In genomic region chr19:50494186-50495019, GRCh38 we compare ENCODE assay signal across 22 cellular contexts. TPM values are rescaled to one million over a fixed set of nuclear protein-coding genes. Genes with fewer than 3 reads are reported as not detected.
DNase-seq lines count a peak whose midpoint lies in the region; ATAC-seq, FAIRE-seq and TF ChIP-seq lines count a peak whose summit lies in the region.
"Had no signal": no experiment of that assay in that cellular context is flagged by ENCODE, and none has a peak within 500 bp of the region (broad histone marks: within the 10 kb centered on the region; RNA-seq: fewer than 3 reads in every experiment).

No MANE protein-coding gene starts in this region.

- H3K9ac ChIP-seq in IMR-90 (ENCODE audit: low read depth, low read length) = no peak overlapping the region
- no peak overlapping the region for H3K9ac ChIP-seq in kidney (ENCODE audit: low read length in 2 of 2)
- no peak overlapping the region for H3K9ac ChIP-seq in skeletal muscle tissue (ENCODE audit: low read depth in 1 of 3, low read length in 3 of 3)
- H3K9ac ChIP-seq: KMS-11 had no signal

- H4K8ac ChIP-seq in IMR-90 (ENCODE audit: low read depth in 2 of 2, low read length in 2 of 2) = no peak overlapping the region

- intact Hi-C loops in CD4-positive, alpha-beta T cell (cut with DNase I, micrococcal nuclease) = no loop called here
- intact Hi-C loops in IMR-90 (cut with micrococcal nuclease) = no loop called here
- intact Hi-C loops in kidney (cut with DNase I) = no loop called here

- H3K36me3 ChIP-seq in IMR-90 (ENCODE audit: control insufficient read depth, insufficient read depth, low read length) (peaks cover 2% of the 10 kb centered on the region; the same call in 1 of the 2 replicates), kidney (ENCODE audit: control insufficient read depth in 1 of 2, insufficient read depth in 2 of 2, low read length in 2 of 2) (no peaks in the 10 kb centered on the region), skeletal muscle tissue (ENCODE audit: control insufficient read depth in 3 of 3, insufficient read depth in 3 of 3, low read length in 3 of 3) (peaks cover 0 to 4% (median 2%) of the 10 kb centered on the region in 3 donors)
- H3K36me3 ChIP-seq: BE2C, Peyer's patch had no signal

- in situ Hi-C loops in IMR-90 (cut with MboI; ENCODE audit: low sequenced_read_pairs) = no loop called here

- no peak for TF ChIP-seq POLR2A in IMR-90 (IDR thresholded peaks at IDR 0.05; ENCODE audit: low read depth, low read length)

- no peak for TF ChIP-seq CTCF in CD4-positive, alpha-beta T cell (IDR thresholded peaks at IDR 0.05)
- no peak for TF ChIP-seq CTCF in IMR-90 (conservative IDR thresholded peaks at IDR 0.05; ENCODE audit: low read depth, low read length)
- TF ChIP-seq CTCF in kidney (IDR thresholded peaks at IDR 0.05; ENCODE audit: borderline replicate concordance, extremely low read depth, insufficient read depth) = no peak
- no peak for TF ChIP-seq CTCF in HFFc6 (IDR thresholded peaks at IDR 0.05)

- H4K20me1 ChIP-seq in IMR-90 (ENCODE audit: insufficient read depth, low read length) = no peaks in the 10 kb centered on the region

- H2BK120ac ChIP-seq in IMR-90 (ENCODE audit: low read depth, low read length) = no peak overlapping the region

- H3K4me1 Mint-ChIP-seq in CD4-positive, alpha-beta T cell (ENCODE audit: low read depth) = peaks cover 29% of the 10 kb centered on the region
- H3K4me1 Mint-ChIP-seq in HFFc6 (ENCODE audit: low read depth) = peaks cover 9% of the 10 kb centered on the region

- no peak overlapping the region for H3K27ac ChIP-seq in CD4-positive, alpha-beta T cell (ENCODE audit: low read depth, low read length)
- H3K27ac ChIP-seq in IMR-90 (ENCODE audit: insufficient read depth, low read length) = no peak overlapping the region
- no peak overlapping the region for H3K27ac ChIP-seq in kidney (ENCODE audit: low read depth in 2 of 2, low read length in 2 of 2)
- peak overlapping the region; percentile 6 for H3K27ac ChIP-seq in skeletal muscle tissue (ENCODE audit: low read depth, low read length)
- H3K27ac ChIP-seq: KMS-11, Peyer's patch had no signal

- peak overlapping the region; percentile 55 for H2AK9ac ChIP-seq in IMR-90 (replicated peaks; ENCODE audit: low read depth, low read length, poor library complexity)

- no peak overlapping the region for H2BK15ac ChIP-seq in IMR-90 (ENCODE audit: low read depth, low read length)

- no peaks in the 10 kb centered on the region for H3K9me1 ChIP-seq in IMR-90 (ENCODE audit: insufficient read depth, low read length)

- CTCF ChIA-PET in CD4-positive, alpha-beta T cell (lab: Charles Lee) = no interaction called here
- CTCF ChIA-PET in IMR-90 (lab: Yijun Ruan, JAX) = no interaction called here

- no peaks in the 10 kb centered on the region for H3K27me3 ChIP-seq in CD4-positive, alpha-beta T cell (ENCODE audit: control insufficient read depth, insufficient read depth, low read length)
- H3K27me3 ChIP-seq in IMR-90 (ENCODE audit: control insufficient read depth, insufficient read depth, low read length) (peaks cover 43% of the 10 kb centered on the region), skeletal muscle tissue (ENCODE audit: control insufficient read depth in 3 of 3, insufficient read depth in 3 of 3, low read length in 3 of 3) (no peaks in the 10 kb centered on the region)
- H3K27me3 ChIP-seq: Peyer's patch had no signal

- WGBS in IMR-90 (ENCODE audit: extremely low coverage in 2 of 2, insufficient read length in 1 of 2), 2 experiments = 50% methylated on average over 1 of the region's 7 CpGs; no CpG with 5 or more reads in 1 of the 2 experiments

- no peak overlapping the region for H2AK5ac ChIP-seq in IMR-90 (ENCODE audit: low read depth, low read length)

- H3K4ac ChIP-seq in IMR-90 (ENCODE audit: low read depth, low read length) = no peak overlapping the region

- DNase-seq in CD4-positive, alpha-beta T cell = no peak
- no peak for DNase-seq in IMR-90
- peak; percentile 16 for DNase-seq in kidney
- no peak for DNase-seq in NCI-H146 treated with DMSO at 0.1 percent for 48 hours (lab: John Stamatoyannopoulos, UW; ENCODE audit: unreplicated experiment)
- DNase-seq in HFFc6 = no peak
- DNase-seq in DMS79 treated with DMSO at 0.1 percent for 48 hours (lab: John Stamatoyannopoulos, UW) = no peak
- DNase-seq: BE2C; CD8-positive, alpha-beta T cell; DMS79; HCEC 1CT; NCI-H1048; NCI-H1436 treated with DMSO at 0.1 percent for 48 hours; NCI-H2081 treated with DMSO at 0.1 percent for 48 hours; NCI-H524 treated with DMSO at 0.1 percent for 48 hours; Peyer's patch; SHP77 treated with DMSO at 0.1 percent for 48 hours had no signal

- no peak for TF ChIP-seq RAD21 in IMR-90 (IDR thresholded peaks at IDR 0.05; ENCODE audit: low read length)

- no peak overlapping the region for H3K23ac ChIP-seq in IMR-90 (ENCODE audit: low read depth, low read length)

- H3K27ac Mint-ChIP-seq in CD4-positive, alpha-beta T cell = peak overlapping the region; percentile 36
- no peak overlapping the region for H3K27ac Mint-ChIP-seq in HFFc6
- H3K27ac Mint-ChIP-seq: CD8-positive, alpha-beta T cell had no signal

- H3K56ac ChIP-seq in IMR-90 (ENCODE audit: extremely low read depth, insufficient read depth, low read length) = no peak overlapping the region

- H3K4me2 ChIP-seq in IMR-90 (ENCODE audit: low read depth, low read length) = no peak overlapping the region
- H3K4me2 ChIP-seq: KMS-11 had no signal

- H3K9me3 Mint-ChIP-seq in CD4-positive, alpha-beta T cell = no peaks in the 10 kb centered on the region
- H3K9me3 Mint-ChIP-seq in HFFc6 = peaks cover 4% of the 10 kb centered on the region; the same call in 1 of the 2 replicates
- H3K9me3 Mint-ChIP-seq: CD8-positive, alpha-beta T cell had no signal

- no peaks in the 10 kb centered on the region for H3K27me3 Mint-ChIP-seq in CD4-positive, alpha-beta T cell
- peaks cover 34% of the 10 kb centered on the region for H3K27me3 Mint-ChIP-seq in HFFc6 (ENCODE audit: insufficient read depth)

- H3K4me3 Mint-ChIP-seq in CD4-positive, alpha-beta T cell = no peak overlapping the region
- H3K4me3 Mint-ChIP-seq in HFFc6 = no peak overlapping the region
- H3K4me3 Mint-ChIP-seq: CD8-positive, alpha-beta T cell had no signal

- H3K4me1 ChIP-seq in IMR-90 (ENCODE audit: control insufficient read depth, insufficient read depth, low read length) (no peaks in the 10 kb centered on the region), kidney (ENCODE audit: control insufficient read depth in 1 of 2, insufficient read depth in 1 of 2, low read depth in 1 of 2, low read length in 2 of 2) (no peaks in the 10 kb centered on the region), skeletal muscle tissue (ENCODE audit: control insufficient read depth in 3 of 3, insufficient read depth in 3 of 3, low read length in 3 of 3) (peaks cover 14 to 40% (median 25%) of the 10 kb centered on the region in 3 donors)
- H3K4me1 ChIP-seq: BE2C, Peyer's patch had no signal

- no peak for FAIRE-seq in kidney (lab: Jason Lieb, UNC)

- no peak for ATAC-seq in CD4-positive, alpha-beta T cell (ENCODE audit: poor library complexity)
- ATAC-seq in IMR-90 (ENCODE audit: low read depth) = no peak
- ATAC-seq: CD8-positive, alpha-beta T cell; SK-N-SH treated with all-trans-retinoic acid at 6 μM for 48 hours had no signal

- no peak overlapping the region for H4K5ac ChIP-seq in IMR-90 (ENCODE audit: low read depth, low read length)

- no peak overlapping the region for H2AFZ ChIP-seq in IMR-90 (replicated peaks; ENCODE audit: low read length, poor library complexity)

- no peak overlapping the region for H3K14ac ChIP-seq in IMR-90 (replicated peaks; ENCODE audit: low read depth, low read length)

- no TSS peak for BruUV-seq in IMR-90 (replicated peaks; lab: Mats Ljungman, UMichigan)

- no peaks in the 10 kb centered on the region for H3K79me1 ChIP-seq in IMR-90 (ENCODE audit: low read depth in 1 of 2, low read length in 2 of 2)

- no peak overlapping the region for H2BK20ac ChIP-seq in IMR-90 (ENCODE audit: low read depth, low read length)

- no peaks in the 10 kb centered on the region for H3K9me3 ChIP-seq in CD4-positive, alpha-beta T cell (ENCODE audit: control insufficient read depth, low read length)
- peaks cover 6% of the 10 kb centered on the region; the same call in 1 of the 2 replicates for H3K9me3 ChIP-seq in IMR-90 (ENCODE audit: control insufficient read depth, insufficient read depth, low read length)
- H3K9me3 ChIP-seq in kidney (ENCODE audit: control insufficient read depth in 1 of 2, low read length in 2 of 2) = no peaks in the 10 kb centered on the region
- peaks cover 0 to 3% (median 0%) of the 10 kb centered on the region in 3 donors for H3K9me3 ChIP-seq in skeletal muscle tissue (ENCODE audit: control insufficient read depth in 3 of 3, low read length in 3 of 3)
- H3K9me3 ChIP-seq: BE2C, Peyer's patch had no signal

- no peak overlapping the region for H2BK5ac ChIP-seq in IMR-90 (ENCODE audit: low read depth, low read length, poor library complexity, severe bottlenecking)

- dilution Hi-C loops in IMR-90 (cut with HindIII; ENCODE audit: low sequenced_read_pairs, unreplicated experiment) = no loop called here

- H3K36me3 Mint-ChIP-seq in CD4-positive, alpha-beta T cell (ENCODE audit: low read depth) = peaks cover 9% of the 10 kb centered on the region
- no peaks in the 10 kb centered on the region for H3K36me3 Mint-ChIP-seq in HFFc6 (ENCODE audit: low read depth)

- no peak overlapping the region for H4K91ac ChIP-seq in IMR-90 (ENCODE audit: insufficient read depth, low read depth, low read length)

- no peak overlapping the region for H3K18ac ChIP-seq in IMR-90 (ENCODE audit: low read depth, low read length)

- no peak overlapping the region for H3K4me3 ChIP-seq in IMR-90 (ENCODE audit: insufficient read depth, low read depth, low read length)
- no peak overlapping the region for H3K4me3 ChIP-seq in kidney (ENCODE audit: low read length in 2 of 2)
- no peak overlapping the region for H3K4me3 ChIP-seq in skeletal muscle tissue (ENCODE audit: low read length in 3 of 3)
- H3K4me3 ChIP-seq: Peyer's patch had no signal

- POLR2A ChIA-PET in CD4-positive, alpha-beta T cell (lab: Charles Lee) = no interaction called here
- POLR2A ChIA-PET in IMR-90 (lab: Charles Lee; ENCODE audit: unreplicated experiment) = no interaction called here

RNA-seq across cellular contexts. Expression of gene JOSD2, which starts 16.6 kb away (rescaled TPM):
- 10 to 100 TPM; 11.7 to 11.9 TPM for total RNA-seq in CD4-positive, alpha-beta T cell
- total RNA-seq in IMR-90 (2012; rRNA removed) (12.2 and 15.3 TPM in 2 replicates), kidney (31.7 TPM), skeletal muscle tissue (13.0 TPM)
- polyA plus RNA-seq in IMR-90 (2012; rRNA removed) (54.1 and 68.6 TPM in 2 replicates), kidney (ENCODE audit: insufficient read depth, low read depth, low replicate concordance) (73.7 TPM)
- 48.6 and 171 TPM in 2 replicates for polyA plus RNA-seq in IMR-90 (2012; cell fraction: cytosol; rRNA removed)
- 32.6 and 78.6 TPM in 2 replicates for polyA plus RNA-seq in IMR-90 (2012; cell fraction: nucleus; rRNA removed; ENCODE audit: low replicate concordance)
- 10 to 100 TPM; 62.7 to 86.3 (median 72.8) TPM for total RNA-seq in HFFc6 (2021; fragmentation: NEBNext Ultra II Directional; extraction: Animal tissue kit (Norgen Biotek cat#: 25700))

RNA-seq across cellular contexts. Expression of gene GARIN5A, which starts 17.8 kb away (rescaled TPM):
- under 1 TPM in 1 of 2 experiments, not detected in 1; 0.50 TPM for total RNA-seq in CD4-positive, alpha-beta T cell
- 0.28 TPM in 1 of 2 replicates, not detected in the other for total RNA-seq in IMR-90 (2012; rRNA removed)
- 0.49 and 0.53 TPM in 2 replicates for polyA plus RNA-seq in IMR-90 (2012; rRNA removed)
- 0.08 and 0.90 TPM in 2 replicates for polyA plus RNA-seq in IMR-90 (2012; cell fraction: cytosol; rRNA removed)
- 0.50 and 0.85 TPM in 2 replicates for polyA plus RNA-seq in IMR-90 (2012; cell fraction: nucleus; rRNA removed; ENCODE audit: low replicate concordance)
- total RNA-seq in kidney = 2.0 TPM
- 9.0 TPM for polyA plus RNA-seq in kidney (ENCODE audit: insufficient read depth, low read depth, low replicate concordance)
- 0.52 TPM for total RNA-seq in skeletal muscle tissue
- total RNA-seq in HFFc6 (2021; fragmentation: NEBNext Ultra II Directional; extraction: Animal tissue kit (Norgen Biotek cat#: 25700)) = 1 to 10 TPM in 1 of 6 experiments, under 1 TPM in 4, not detected in 1; 0.16 to 1.5 (median 0.28) TPM

RNA-seq across cellular contexts. Expression of gene EMC10, which starts 18.1 kb away (rescaled TPM):
- 10 to 100 TPM; 80.0 to 80.3 TPM for total RNA-seq in CD4-positive, alpha-beta T cell
- total RNA-seq in IMR-90 (2012; rRNA removed) (11.3 and 12.2 TPM in 2 replicates), kidney (184 TPM), skeletal muscle tissue (29.2 TPM)
- polyA plus RNA-seq in IMR-90 (2012; rRNA removed) (90.9 and 103 TPM in 2 replicates), kidney (ENCODE audit: insufficient read depth, low read depth, low replicate concordance) (199 TPM)
- polyA plus RNA-seq in IMR-90 (2012; cell fraction: cytosol; rRNA removed) = 111 and 157 TPM in 2 replicates
- 32.4 and 52.8 TPM in 2 replicates for polyA plus RNA-seq in IMR-90 (2012; cell fraction: nucleus; rRNA removed; ENCODE audit: low replicate concordance)
- 100 to 1,000 TPM in 2 of 6 experiments, 10 to 100 TPM in 4; 49.1 to 113 (median 55.2) TPM for total RNA-seq in HFFc6 (2021; fragmentation: NEBNext Ultra II Directional; extraction: Animal tissue kit (Norgen Biotek cat#: 25700))

RNA-seq across cellular contexts. Expression of gene ASPDH, which starts 19.3 kb away (rescaled TPM):
- total RNA-seq in CD4-positive, alpha-beta T cell = not detected
- not detected in 2 replicates for total RNA-seq in IMR-90 (2012; rRNA removed)
- not detected in 2 replicates for polyA plus RNA-seq in IMR-90 (2012; rRNA removed)
- not detected in 2 replicates for polyA plus RNA-seq in IMR-90 (2012; cell fraction: cytosol; rRNA removed)
- polyA plus RNA-seq in IMR-90 (2012; cell fraction: nucleus; rRNA removed; ENCODE audit: low replicate concordance) = not detected in 2 replicates
- total RNA-seq in kidney = not detected
- 115 TPM for polyA plus RNA-seq in kidney (ENCODE audit: insufficient read depth, low read depth, low replicate concordance)
- not detected for total RNA-seq in skeletal muscle tissue
- not detected for total RNA-seq in HFFc6 (2021; fragmentation: NEBNext Ultra II Directional; extraction: Animal tissue kit (Norgen Biotek cat#: 25700))
- total RNA-seq: CD8-positive, alpha-beta T cell; G401; M059J had no signal
- polyA plus RNA-seq: AG04450 had no signal
